In genomic region chr13:42271337-42272114, GRCh38 we compare ENCODE assay signal across 8 cellular contexts. TPM values are rescaled to one million over a fixed set of nuclear protein-coding genes. Genes with fewer than 3 reads are reported as not detected.
DNase-seq lines count a peak whose midpoint lies in the region; ATAC-seq lines count a peak whose summit lies in the region.

No MANE protein-coding gene starts in this region.

- H3K36me3 Mint-ChIP-seq in activated CD8-positive, alpha-beta memory T cell treated with anti-CD3 and anti-CD28 coated beads, Interleukin-2, amount 10 ng/mL, durations not matched to agents 7 days and 5 days: peaks cover 13% of the 10 kb centered on the region

- H3K9me3 ChIP-seq in endocrine pancreas (ENCODE audit: control insufficient read depth, low read length): no peaks in the 10 kb centered on the region
- no peaks in the 10 kb centered on the region for H3K9me3 ChIP-seq in mesenchymal stem cell (ENCODE audit: control insufficient read depth, low read length)

- DNase-seq in COR-L47 (lab: John Stamatoyannopoulos, UW): peak; percentile 99
- peak; percentile 100 for DNase-seq in HT1080 (ENCODE audit: low read depth)
- DNase-seq in NOMO-1 (lab: John Stamatoyannopoulos, UW; ENCODE audit: unreplicated experiment in 2 of 2): peak; percentile 96 to 97
- peak; percentile 98 for DNase-seq in activated CD8-positive, alpha-beta memory T cell treated with anti-CD3 and anti-CD28 coated beads, Interleukin-2, amount 10 ng/mL, durations not matched to agents 7 days and 5 days
- DNase-seq in mesenchymal stem cell: peak; percentile 98
- DNase-seq in stimulated activated CD8-positive, alpha-beta memory T cell treated with anti-CD3 and anti-CD28 coated beads, Interleukin-12 subunit alpha, Interleukin-12 subunit beta, amount 100 ng/mL, for 24 hours (ENCODE audit: extremely low read depth): peak; percentile 84

- H3K4me1 ChIP-seq in endocrine pancreas (ENCODE audit: control insufficient read depth, insufficient read depth, low read length) (peaks cover 9% of the 10 kb centered on the region), mesenchymal stem cell (ENCODE audit: control insufficient read depth, insufficient read depth, low read depth, low read length) (peaks cover 5% of the 10 kb centered on the region)

- WGBS in mesenchymal stem cell: 9% methylated on average over 34 of the region's 57 CpGs

- H3K27me3 ChIP-seq in endocrine pancreas (ENCODE audit: control insufficient read depth, insufficient read depth, low read length) (no peaks in the 10 kb centered on the region), mesenchymal stem cell (ENCODE audit: control insufficient read depth in 1 of 2, insufficient read depth in 1 of 2, low read length in 2 of 2) (no peaks in the 10 kb centered on the region)

- H4K8ac ChIP-seq in mesenchymal stem cell (ENCODE audit: low read length): peak overlapping the region; percentile 81

- no peak overlapping the region for H4K91ac ChIP-seq in mesenchymal stem cell (ENCODE audit: low read length)

- H2AK5ac ChIP-seq in mesenchymal stem cell (ENCODE audit: low read length, severe bottlenecking): no peak overlapping the region

- H3K4me3 ChIP-seq in endocrine pancreas (ENCODE audit: control insufficient read depth, insufficient read depth, low read length) (peak overlapping the region; percentile 87), mesenchymal stem cell (ENCODE audit: insufficient read depth in 1 of 2, low read depth in 1 of 2, low read length in 2 of 2) (peak overlapping the region; percentile 81 to 97)

- peak overlapping the region; percentile 76 for H3K27ac ChIP-seq in mesenchymal stem cell (ENCODE audit: low read length, poor library complexity, severe bottlenecking)

- peak overlapping the region; percentile 94 for H3K27ac Mint-ChIP-seq in activated CD8-positive, alpha-beta memory T cell treated with anti-CD3 and anti-CD28 coated beads, Interleukin-2, amount 10 ng/mL, durations not matched to agents 7 days and 5 days

- peak overlapping the region; percentile 64 for H3K4me2 ChIP-seq in mesenchymal stem cell (ENCODE audit: low read length, poor library complexity, severe bottlenecking)

- H3K4me3 Mint-ChIP-seq in activated CD8-positive, alpha-beta memory T cell treated with anti-CD3 and anti-CD28 coated beads, Interleukin-2, amount 10 ng/mL, durations not matched to agents 7 days and 5 days: peak overlapping the region; percentile 98

- H3K9me3 Mint-ChIP-seq in activated CD8-positive, alpha-beta memory T cell treated with anti-CD3 and anti-CD28 coated beads, Interleukin-2, amount 10 ng/mL, durations not matched to agents 7 days and 5 days (ENCODE audit: low read depth): no peaks in the 10 kb centered on the region

- no peak overlapping the region for H3K14ac ChIP-seq in mesenchymal stem cell (ENCODE audit: low read length in 2 of 2)

- no peak overlapping the region for H3K23ac ChIP-seq in mesenchymal stem cell (ENCODE audit: low read length in 2 of 2)

- H3K4me1 Mint-ChIP-seq in activated CD8-positive, alpha-beta memory T cell treated with anti-CD3 and anti-CD28 coated beads, Interleukin-2, amount 10 ng/mL, durations not matched to agents 7 days and 5 days: peaks cover 43% of the 10 kb centered on the region

- H3K9ac ChIP-seq in endocrine pancreas (ENCODE audit: control insufficient read depth, insufficient read depth, low read length): peak overlapping the region; percentile 91
- peak overlapping the region; percentile 93 for H3K9ac ChIP-seq in mesenchymal stem cell (ENCODE audit: low read length)

- H3K36me3 ChIP-seq in endocrine pancreas (ENCODE audit: control insufficient read depth, insufficient read depth, low read length): no peaks in the 10 kb centered on the region
- no peaks in the 10 kb centered on the region for H3K36me3 ChIP-seq in mesenchymal stem cell (ENCODE audit: control insufficient read depth in 1 of 2, insufficient read depth in 2 of 2, low read depth in 1 of 2, low read length in 2 of 2)

- peaks cover 5% of the 10 kb centered on the region for H3K27me3 Mint-ChIP-seq in activated CD8-positive, alpha-beta memory T cell treated with anti-CD3 and anti-CD28 coated beads, Interleukin-2, amount 10 ng/mL, durations not matched to agents 7 days and 5 days

- peaks cover 8% of the 10 kb centered on the region for H3K79me1 ChIP-seq in mesenchymal stem cell (replicated peaks; ENCODE audit: low read length, poor library complexity, severe bottlenecking)

- peak overlapping the region; percentile 46 to 56 for H3K4ac ChIP-seq in mesenchymal stem cell (ENCODE audit: low read depth in 1 of 2, low read length in 2 of 2)

- ATAC-seq in GM21367 (IDR thresholded peaks at IDR 0.05; ENCODE audit: unreplicated experiment): peak; percentile 74
- ATAC-seq in activated CD8-positive, alpha-beta memory T cell treated with anti-CD3 and anti-CD28 coated beads, Interleukin-2, amount 10 ng/mL, durations not matched to agents 7 days and 5 days: peak; percentile 95

- peak overlapping the region; percentile 75 for H2AFZ ChIP-seq in mesenchymal stem cell (ENCODE audit: low read depth, low read length)

- CTCF ChIA-PET in activated CD8-positive, alpha-beta memory T cell treated with anti-CD3 and anti-CD28 coated beads, Interleukin-2, amount 10 ng/mL, durations not matched to agents 7 days and 5 days (lab: Charles Lee): interaction anchor here (0.6 to 1.8 kb wide), 8 partner anchors 12 to 812 kb away, joined by 3 to 4 read pairs (median 4); no protein-coding TSS in a partner anchor

- H2BK12ac ChIP-seq in mesenchymal stem cell (ENCODE audit: low read length in 2 of 2): peak overlapping the region in 1 of 2 experiments; percentile 75

- no peak overlapping the region for H2BK120ac ChIP-seq in mesenchymal stem cell (ENCODE audit: low read depth, low read length)

- H2BK5ac ChIP-seq in mesenchymal stem cell (ENCODE audit: low read depth, low read length, poor library complexity, severe bottlenecking): peak overlapping the region; percentile 81

- peak overlapping the region; percentile 95 for H2BK15ac ChIP-seq in mesenchymal stem cell (ENCODE audit: low read depth, poor library complexity, severe bottlenecking)

- peak overlapping the region; percentile 54 to 82 for H3K18ac ChIP-seq in mesenchymal stem cell (ENCODE audit: low read depth in 1 of 2, low read length in 2 of 2)

RNA-seq across cellular contexts. Expression of gene AKAP11, which starts 0.4 kb away (rescaled TPM):
- 16.5 and 18.2 TPM in 2 replicates for total RNA-seq in HT1080 (2014; rRNA removed; shearing (Covaris generic))
- polyA plus RNA-seq in HT1080 (2015; cell fraction: cytosol; rRNA removed): 10.0 and 15.3 TPM in 2 replicates
- polyA plus RNA-seq in HT1080 (2015; cell fraction: nucleus; rRNA removed): 32.5 and 35.4 TPM in 2 replicates
- total RNA-seq in activated CD8-positive, alpha-beta memory T cell treated with anti-CD3 and anti-CD28 coated beads, Interleukin-2, amount 10 ng/mL, durations not matched to agents 7 days and 5 days: 10 to 100 TPM; 23.0 to 34.4 TPM
- 13.0 TPM for polyA plus RNA-seq in mesenchymal stem cell (2013, experiment 1 of 2)
- polyA plus RNA-seq in mesenchymal stem cell (2013, experiment 2 of 2): 13.2 TPM

Comparison
In these comparisons a context has a peak if more than half of its experiments do, and no peak if none do; other contexts are left out.
1. Peak in every context shown above with its lines: DNase-seq, ATAC-seq, H3K4me3 ChIP-seq and H3K27ac ChIP-seq.